In genomic region chr16:228917-229730, GRCh38 we compare ENCODE assay signal across 8 cellular contexts. TPM values are rescaled to one million over a fixed set of nuclear protein-coding genes. Genes with fewer than 3 reads are reported as not detected.
DNase-seq lines count a peak whose midpoint lies in the region; ATAC-seq and TF ChIP-seq lines count a peak whose summit lies in the region.

A gene with protein sequence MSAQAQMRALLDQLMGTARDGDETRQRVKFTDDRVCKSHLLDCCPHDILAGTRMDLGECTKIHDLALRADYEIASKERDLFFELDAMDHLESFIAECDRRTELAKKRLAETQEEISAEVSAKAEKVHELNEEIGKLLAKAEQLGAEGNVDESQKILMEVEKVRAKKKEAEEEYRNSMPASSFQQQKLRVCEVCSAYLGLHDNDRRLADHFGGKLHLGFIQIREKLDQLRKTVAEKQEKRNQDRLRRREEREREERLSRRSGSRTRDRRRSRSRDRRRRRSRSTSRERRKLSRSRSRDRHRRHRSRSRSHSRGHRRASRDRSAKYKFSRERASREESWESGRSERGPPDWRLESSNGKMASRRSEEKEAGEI (minus strand): TSS chr16:229449. CDS start chr16:229339, 110 bp downstream.

- TF ChIP-seq CTCF in KMS-11 (conservative IDR thresholded peaks at IDR 0.05; ENCODE audit: low read depth, low read length): no peak
- TF ChIP-seq CTCF in esophagus squamous epithelium (IDR thresholded peaks at IDR 0.05): peak in 1 of 6 experiments; percentile 8

- H3K36me3 ChIP-seq in KMS-11 (ENCODE audit: insufficient read depth) (peaks cover 11% of the 10 kb centered on the region; the same call in 1 of the 2 replicates), esophagus squamous epithelium (peaks cover 0 to 39% (median 25%) of the 10 kb centered on the region in 3 donors)

- ATAC-seq in GM21723 (IDR thresholded peaks at IDR 0.05; ENCODE audit: unreplicated experiment): peak; percentile 79

- peaks cover 45% of the 10 kb centered on the region for H3K79me2 ChIP-seq in KMS-11 (ENCODE audit: insufficient read depth, low read depth)

- peak within 1 kb of the TSS; percentile 94 for H3K4me2 ChIP-seq in KMS-11

- H3K27me3 ChIP-seq in KMS-11 (ENCODE audit: insufficient read depth, low read depth) (no peaks in the 10 kb centered on the region), esophagus squamous epithelium (no peaks in the 10 kb centered on the region)

- H3K4me3 ChIP-seq in KMS-11 (IDR thresholded peaks at IDR 0.05; ENCODE audit: insufficient read depth, low read depth, low read length) (peak within 1 kb of the TSS; percentile 28), esophagus squamous epithelium (peak within 1 kb of the TSS; percentile 78 to 98 (median 83))

- peaks cover 28% of the 10 kb centered on the region for H3K4me1 ChIP-seq in KMS-11 (ENCODE audit: low read depth, poor library complexity, severe bottlenecking)
- peaks cover 6 to 29% (median 16%) of the 10 kb centered on the region in 3 donors for H3K4me1 ChIP-seq in esophagus squamous epithelium

- H4K20me1 ChIP-seq in KMS-11 (ENCODE audit: insufficient read depth): peaks cover 18% of the 10 kb centered on the region; the same call in 1 of the 2 replicates

- DNase-seq in DMS53 (lab: John Stamatoyannopoulos, UW) (peak; percentile 91), RKO (ENCODE audit: low spot score) (peak; percentile 86), activated T-helper 1 cell treated with Interleukin-2 at 50 U/mL for 16 hours (ENCODE audit: low read depth) (peak; percentile 71), esophagus squamous epithelium (lab: John Stamatoyannopoulos, UW) (no peak), myocyte (ENCODE audit: low read depth) (peak; percentile 92)
- DNase-seq in stimulated activated CD8-positive, alpha-beta memory T cell treated with anti-CD3 and anti-CD28 coated beads, Interleukin-7, amount 100 ng/mL, for 48 hours (ENCODE audit: extremely low read depth in 1 of 2, low read depth in 1 of 2): peak; percentile 80 to 82

- WGBS in esophagus squamous epithelium, 2 donors: 4 to 8% methylated on average over 10 to 26 of the region's 84 CpGs

- peak within 1 kb of the TSS; percentile 90 for H3K9ac ChIP-seq in KMS-11

- H3K27ac ChIP-seq in KMS-11 (peak within 1 kb of the TSS; percentile 80), esophagus squamous epithelium (peak within 1 kb of the TSS; percentile 94 to 99 (median 96))

- TF ChIP-seq POLR2A in esophagus squamous epithelium (IDR thresholded peaks at IDR 0.05): peak in 3 of 4 donors; percentile 31 to 95 (median 81)

- intact Hi-C loops in esophagus squamous epithelium (cut with DNase I): no loop called here

- H3K9me3 ChIP-seq in esophagus squamous epithelium: no peaks in the 10 kb centered on the region

- peak within 1 kb of the TSS; percentile 85 for H2AFZ ChIP-seq in KMS-11 (ENCODE audit: low read depth)

RNA-seq across cellular contexts. Expression of the gene that starts here (rescaled TPM):
- total RNA-seq in esophagus squamous epithelium (10 to 100 TPM; 33.5 to 74.2 (median 46.5) TPM), myocyte (105 and 106 TPM in 2 replicates)
- polyA plus RNA-seq in myocyte (2012): 67.8 TPM
